ENCODE assay signal across 22 cellular contexts in genomic region chr1:159612211-159612885, GRCh38. TPM values are rescaled to one million over a fixed set of nuclear protein-coding genes. Genes with fewer than 3 reads are reported as not detected.
DNase-seq lines count a peak whose midpoint lies in the region; ATAC-seq and TF ChIP-seq lines count a peak whose summit lies in the region.
"Had no signal": no experiment of that assay in that cellular context is flagged by ENCODE, and none has a peak within 500 bp of the region (broad histone marks: within the 10 kb centered on the region; RNA-seq: fewer than 3 reads in every experiment).

No MANE protein-coding gene starts in this region.

- H3K36me3 Mint-ChIP-seq in activated naive CD4-positive, alpha-beta T cell treated with anti-CD3 and anti-CD28 coated beads, Interleukin-2, amount 50 U/mL, for 24 hours: no peaks in the 10 kb centered on the region
- no peaks in the 10 kb centered on the region for H3K36me3 Mint-ChIP-seq in activated naive CD4-positive, alpha-beta T cell treated with anti-CD3 and anti-CD28 coated beads for 36 hours (ENCODE audit: low read depth)
- H3K36me3 Mint-ChIP-seq in endodermal cell (ENCODE audit: low read depth): no peaks in the 10 kb centered on the region
- H3K36me3 Mint-ChIP-seq: CD14-positive monocyte had no signal

- no peaks in the 10 kb centered on the region for H3K4me1 Mint-ChIP-seq in activated naive CD4-positive, alpha-beta T cell treated with anti-CD3 and anti-CD28 coated beads, Interleukin-2, amount 50 U/mL, for 24 hours
- H3K4me1 Mint-ChIP-seq in activated naive CD4-positive, alpha-beta T cell treated with anti-CD3 and anti-CD28 coated beads for 36 hours (ENCODE audit: low read depth): no peaks in the 10 kb centered on the region
- H3K4me1 Mint-ChIP-seq in endodermal cell: peaks cover 3% of the 10 kb centered on the region
- H3K4me1 Mint-ChIP-seq: CD14-positive monocyte; CD8-positive, alpha-beta memory T cell; GM23338; H9 had no signal

- H3K4me1 ChIP-seq in endodermal cell (ENCODE audit: control insufficient read depth, insufficient read depth, low read length): peaks cover 11% of the 10 kb centered on the region
- no peaks in the 10 kb centered on the region for H3K4me1 ChIP-seq in vagina
- H3K4me1 ChIP-seq: A549, BE2C had no signal

- intact Hi-C loops in activated naive CD4-positive, alpha-beta T cell treated with anti-CD3 and anti-CD28 coated beads for 36 hours (cut with micrococcal nuclease): no loop called here
- intact Hi-C loops in vagina (cut with DNase I): no loop called here

- TF ChIP-seq POLR2A in vagina (IDR thresholded peaks at IDR 0.05): no peak

- TF ChIP-seq CTCF in endodermal cell (conservative IDR thresholded peaks at IDR 0.05) (no peak), vagina (IDR thresholded peaks at IDR 0.05) (no peak)

- no peak for ATAC-seq in HG03159 (IDR thresholded peaks at IDR 0.05; ENCODE audit: unreplicated experiment)
- ATAC-seq: A549, GM23338, HCT116 had no signal

- DNase-seq in activated naive CD4-positive, alpha-beta T cell treated with anti-CD3 and anti-CD28 coated beads for 36 hours: no peak
- DNase-seq in cerebellar cortex (ENCODE audit: low spot score) (peak; percentile 89), endodermal cell (peak; percentile 67), vagina (ENCODE audit: extremely low spot score in 2 of 2) (no peak), GM19240 (ENCODE audit: insufficient read length, low spot score) (no peak)
- DNase-seq: 8988T; BE2C; CD4-positive, alpha-beta T cell; CD8-positive, alpha-beta memory T cell; DMS 273 treated with DMSO at 0.1 percent for 48 hours; DMS79; EL; GF-D8; H9 had no signal

- H3K27me3 Mint-ChIP-seq in activated naive CD4-positive, alpha-beta T cell treated with anti-CD3 and anti-CD28 coated beads, Interleukin-2, amount 50 U/mL, for 24 hours: peaks cover 20% of the 10 kb centered on the region
- peaks cover 17% of the 10 kb centered on the region for H3K27me3 Mint-ChIP-seq in activated naive CD4-positive, alpha-beta T cell treated with anti-CD3 and anti-CD28 coated beads for 36 hours (ENCODE audit: low read depth)
- H3K27me3 Mint-ChIP-seq in endodermal cell (ENCODE audit: insufficient read depth): peaks cover 2% of the 10 kb centered on the region

- H3K4me3 Mint-ChIP-seq in activated naive CD4-positive, alpha-beta T cell treated with anti-CD3 and anti-CD28 coated beads, Interleukin-2, amount 50 U/mL, for 24 hours: no peak overlapping the region
- H3K4me3 Mint-ChIP-seq in activated naive CD4-positive, alpha-beta T cell treated with anti-CD3 and anti-CD28 coated beads for 36 hours: no peak overlapping the region
- no peak overlapping the region for H3K4me3 Mint-ChIP-seq in endodermal cell
- H3K4me3 Mint-ChIP-seq: CD14-positive monocyte; CD4-positive, alpha-beta T cell; CD8-positive, alpha-beta memory T cell; GM23338; H9 had no signal

- H3K36me3 ChIP-seq in endodermal cell (ENCODE audit: control insufficient read depth, insufficient read depth, low read length) (no peaks in the 10 kb centered on the region), vagina (no peaks in the 10 kb centered on the region)
- H3K36me3 ChIP-seq: BE2C; BLaER1 treated with 17β-estradiol and CSF1 and Interleukin-3, amounts not matched to agents 10 nM and 100 nM had no signal

- H3K9me3 ChIP-seq in endodermal cell (ENCODE audit: control insufficient read depth, low read length) (no peaks in the 10 kb centered on the region), vagina (no peaks in the 10 kb centered on the region)
- H3K9me3 ChIP-seq: A549, BE2C had no signal

- 72 to 84% methylated on average over 4 to 8 of the region's 8 CpGs for WGBS in endodermal cell (ENCODE audit: insufficient coverage in 1 of 2, insufficient read length in 1 of 2), 2 experiments

- no peaks in the 10 kb centered on the region for H3K9me3 Mint-ChIP-seq in activated naive CD4-positive, alpha-beta T cell treated with anti-CD3 and anti-CD28 coated beads, Interleukin-2, amount 50 U/mL, for 24 hours
- no peaks in the 10 kb centered on the region for H3K9me3 Mint-ChIP-seq in activated naive CD4-positive, alpha-beta T cell treated with anti-CD3 and anti-CD28 coated beads for 36 hours
- H3K9me3 Mint-ChIP-seq in endodermal cell: peaks cover 49% of the 10 kb centered on the region
- H3K9me3 Mint-ChIP-seq: GM23338 had no signal

- peak overlapping the region; percentile 14 for H3K27ac Mint-ChIP-seq in activated naive CD4-positive, alpha-beta T cell treated with anti-CD3 and anti-CD28 coated beads, Interleukin-2, amount 50 U/mL, for 24 hours
- H3K27ac Mint-ChIP-seq in activated naive CD4-positive, alpha-beta T cell treated with anti-CD3 and anti-CD28 coated beads for 36 hours: no peak overlapping the region
- H3K27ac Mint-ChIP-seq in endodermal cell: no peak overlapping the region
- H3K27ac Mint-ChIP-seq: CD4-positive, alpha-beta T cell; CD8-positive, alpha-beta memory T cell; GM23338; H9 had no signal

- no peak overlapping the region for H3K9ac ChIP-seq in endodermal cell (ENCODE audit: extremely low read depth, low read length, poor library complexity, severe bottlenecking)
- H3K9ac ChIP-seq: BLaER1 treated with 17β-estradiol and CSF1 and Interleukin-3, amounts not matched to agents 10 nM and 100 nM had no signal

- H3K27me3 ChIP-seq in endodermal cell (ENCODE audit: control insufficient read depth, insufficient read depth, low read length, poor library complexity, severe bottlenecking) (no peaks in the 10 kb centered on the region), vagina (no peaks in the 10 kb centered on the region)
- H3K27me3 ChIP-seq: BE2C; BLaER1 treated with 17β-estradiol and CSF1 and Interleukin-3, amounts not matched to agents 10 nM and 100 nM had no signal

- CTCF ChIA-PET in activated naive CD4-positive, alpha-beta T cell treated with anti-CD3 and anti-CD28 coated beads for 36 hours (lab: Charles Lee): no interaction called here

- H3K27ac ChIP-seq in endodermal cell (ENCODE audit: low read depth, low read length) (no peak overlapping the region), vagina (no peak overlapping the region)
- H3K27ac ChIP-seq: A549; BLaER1 treated with 17β-estradiol and CSF1 and Interleukin-3, amounts not matched to agents 10 nM and 100 nM had no signal

- H3K4me3 ChIP-seq in endodermal cell (ENCODE audit: low read length) (no peak overlapping the region), vagina (no peak overlapping the region)
- H3K4me3 ChIP-seq: A549; BLaER1 treated with 17β-estradiol and CSF1 and Interleukin-3, amounts not matched to agents 10 nM and 100 nM; GM23338 had no signal

RNA-seq across cellular contexts. Expression of gene APCS, which starts 24.7 kb away (rescaled TPM):
- not detected for total RNA-seq in activated naive CD4-positive, alpha-beta T cell treated with anti-CD3 and anti-CD28 coated beads for 36 hours
- total RNA-seq in endodermal cell (not detected), vagina (not detected)
- not detected for polyA plus RNA-seq in endodermal cell (2013, experiment 1 of 2)
- polyA plus RNA-seq in endodermal cell (2013, experiment 2 of 2): not detected
- total RNA-seq: CD4-positive, alpha-beta T cell; CD8-positive, alpha-beta memory T cell; GM23338; H4; H9 had no signal
- polyA plus RNA-seq: A549; CD14-positive monocyte; CD8-positive, alpha-beta memory T cell; GM23338 had no signal

Comparison
In these comparisons a context has a peak if more than half of its experiments do, and no peak if none do; other contexts are left out.
1. DNase-seq: peak in cerebellar cortex (single experiment) and endodermal cell (single experiment); none in activated naive CD4-positive, alpha-beta T cell treated with anti-CD3 and anti-CD28 coated beads for 36 hours (single experiment), vagina (0 of 2) and GM19240 (single experiment).